Comparison of ENCODE assay signal across 27 cellular contexts in genomic region chr19:21610787-21611186, GRCh38.
"Had no signal": no experiment of that assay in that cellular context is flagged by ENCODE, and none has a peak within 500 bp of the region (broad histone marks: within the 10 kb centered on the region; RNA-seq: fewer than 3 reads in every experiment).

No MANE protein-coding gene starts in this region.

- H3K27ac Mint-ChIP-seq: natural killer cell; nephron progenitor cell; stimulated activated effector memory CD8-positive, alpha-beta T cell treated with anti-CD3 and anti-CD28 coated beads, Interleukin-12 subunit alpha, Interleukin-12 subunit beta, amount 100 ng/mL, for 72 hours; stimulated activated naive B cell treated with anti-CD40 and anti-IgM and Interleukin-4, amounts not matched to agents 10 μg/mL and 1 μg/mL and 100 μg/mL, for 72 hours; stimulated activated naive CD8-positive, alpha-beta T cell treated with anti-CD3 and anti-CD28 coated beads, Interleukin-15, Interleukin-2, amounts not matched to agents 100 ng/mL and 50 ng/mL, for 24 hours had no signal

- H3K27me3 Mint-ChIP-seq: stimulated activated naive B cell treated with anti-CD40 and anti-IgM and Interleukin-4, amounts not matched to agents 10 μg/mL and 1 μg/mL and 100 μg/mL, for 72 hours; stimulated activated naive CD8-positive, alpha-beta T cell treated with anti-CD3 and anti-CD28 coated beads, Interleukin-15, Interleukin-2, amounts not matched to agents 100 ng/mL and 50 ng/mL, for 24 hours had no signal

- H3K9me3 ChIP-seq: neutrophil, pancreas, psoas muscle, right lobe of liver, sigmoid colon, thoracic aorta, thyroid gland, tibial nerve, upper lobe of left lung, vagina had no signal

- FAIRE-seq: pancreas, small intestine, urothelium cell line had no signal

- ATAC-seq: natural killer cell; pancreas; psoas muscle; right cardiac atrium; right lobe of liver; stimulated activated effector memory CD8-positive, alpha-beta T cell treated with anti-CD3 and anti-CD28 coated beads, Interleukin-12 subunit alpha, Interleukin-12 subunit beta, amount 100 ng/mL, for 72 hours; stimulated activated naive B cell treated with anti-CD40 and anti-IgM and Interleukin-4, amounts not matched to agents 10 μg/mL and 1 μg/mL and 100 μg/mL, for 72 hours had no signal

- H3K36me3 Mint-ChIP-seq: natural killer cell; stimulated activated effector memory CD8-positive, alpha-beta T cell treated with anti-CD3 and anti-CD28 coated beads, Interleukin-12 subunit alpha, Interleukin-12 subunit beta, amount 100 ng/mL, for 72 hours; stimulated activated naive B cell treated with anti-CD40 and anti-IgM and Interleukin-4, amounts not matched to agents 10 μg/mL and 1 μg/mL and 100 μg/mL, for 72 hours had no signal

- H3K4me1 ChIP-seq: psoas muscle, right lobe of liver, tibial nerve, vagina had no signal

- H3K9me3 Mint-ChIP-seq: natural killer cell, neural crest cell had no signal

- DNase-seq: natural killer cell; nephron progenitor cell; nucleus accumbens; pancreas; psoas muscle; right cardiac atrium; right lobe of liver; sigmoid colon; small intestine; stimulated activated CD4-positive, alpha-beta T cell treated with anti-CD3 and anti-CD28 coated beads, Interleukin-15, amount 100 ng/mL, for 24 hours; stimulated activated CD4-positive, alpha-beta T cell treated with anti-CD3 and anti-CD28 coated beads, Interleukin-2, amount 100 ng/mL, for 24 hours; stimulated activated CD4-positive, alpha-beta T cell treated with anti-CD3 and anti-CD28 coated beads, Interleukin-2, amount 100 ng/mL, for 48 hours; stimulated activated CD4-positive, alpha-beta T cell treated with anti-CD3 and anti-CD28 coated beads, Interleukin-4, amount 100 ng/mL, for 24 hours; stimulated activated naive B cell treated with anti-CD40 and anti-IgM and Interleukin-4, amounts not matched to agents 10 μg/mL and 1 μg/mL and 100 μg/mL, for 72 hours; stimulated activated naive CD4-positive, alpha-beta T cell treated with Interleukin-2 at 50 U/mL for 16 hours; stomach; thyroid gland; trophoblast cell; upper lobe of left lung had no signal

- H3K4me3 ChIP-seq: pancreas, psoas muscle, right lobe of liver, sigmoid colon, stomach, thoracic aorta, thyroid gland, tibial nerve, upper lobe of left lung, vagina had no signal

- H3K27ac ChIP-seq: neutrophil, psoas muscle, right lobe of liver, sigmoid colon, stomach, thoracic aorta, thyroid gland, tibial nerve, upper lobe of left lung, vagina had no signal

- H3K36me3 ChIP-seq: neutrophil, pancreas, right lobe of liver, sigmoid colon, stomach, thoracic aorta, thyroid gland, tibial nerve, upper lobe of left lung, vagina had no signal

- H3K4me3 Mint-ChIP-seq: natural killer cell; nephron progenitor cell; neural crest cell; stimulated activated effector memory CD8-positive, alpha-beta T cell treated with anti-CD3 and anti-CD28 coated beads, Interleukin-12 subunit alpha, Interleukin-12 subunit beta, amount 100 ng/mL, for 72 hours; stimulated activated naive B cell treated with anti-CD40 and anti-IgM and Interleukin-4, amounts not matched to agents 10 μg/mL and 1 μg/mL and 100 μg/mL, for 72 hours; stimulated activated naive CD8-positive, alpha-beta T cell treated with anti-CD3 and anti-CD28 coated beads, Interleukin-15, Interleukin-2, amounts not matched to agents 100 ng/mL and 50 ng/mL, for 24 hours had no signal

- H3K27me3 ChIP-seq: neutrophil, pancreas, right lobe of liver, sigmoid colon, stomach, thyroid gland, tibial nerve, upper lobe of left lung, vagina had no signal

- H3K4me1 Mint-ChIP-seq: natural killer cell; nephron progenitor cell; stimulated activated effector memory CD8-positive, alpha-beta T cell treated with anti-CD3 and anti-CD28 coated beads, Interleukin-12 subunit alpha, Interleukin-12 subunit beta, amount 100 ng/mL, for 72 hours; stimulated activated naive B cell treated with anti-CD40 and anti-IgM and Interleukin-4, amounts not matched to agents 10 μg/mL and 1 μg/mL and 100 μg/mL, for 72 hours had no signal
